In genomic region chr9:93126151-93126781, GRCh38 we compare ENCODE assay signal across 11 cellular contexts. TPM values are rescaled to one million over a fixed set of nuclear protein-coding genes. Genes with fewer than 3 reads are reported as not detected.
DNase-seq lines count a peak whose midpoint lies in the region; ATAC-seq and TF ChIP-seq lines count a peak whose summit lies in the region.
"Had no signal": no experiment of that assay in that cellular context is flagged by ENCODE, and none has a peak within 500 bp of the region (broad histone marks: within the 10 kb centered on the region; RNA-seq: fewer than 3 reads in every experiment).

No MANE protein-coding gene starts in this region.

- no peak overlapping the region for H2BK15ac ChIP-seq in IMR-90 (ENCODE audit: low read depth, low read length)

- H3K4me2 ChIP-seq in IMR-90 (ENCODE audit: low read depth, low read length) (no peak overlapping the region), neural progenitor cell (peak overlapping the region; percentile 22)

- no peak overlapping the region for H3K14ac ChIP-seq in IMR-90 (replicated peaks; ENCODE audit: low read depth, low read length)

- intact Hi-C loops in IMR-90 (cut with micrococcal nuclease) = no loop called here

- no peak overlapping the region for H3K56ac ChIP-seq in IMR-90 (ENCODE audit: extremely low read depth, insufficient read depth, low read length)

- H3F3A ChIP-seq in neural progenitor cell (ENCODE audit: low read depth) = no peaks in the 10 kb centered on the region

- TF ChIP-seq RAD21 in IMR-90 (IDR thresholded peaks at IDR 0.05; ENCODE audit: low read length) = no peak

- H3K9me1 ChIP-seq in IMR-90 (ENCODE audit: insufficient read depth, low read length) = peaks cover 13% of the 10 kb centered on the region; the same call in 1 of the 2 replicates

- no peak overlapping the region for H4K91ac ChIP-seq in IMR-90 (ENCODE audit: insufficient read depth, low read depth, low read length)

- CTCF ChIA-PET in IMR-90 (lab: Yijun Ruan, JAX) = interaction anchor here (0.9 kb wide), 1 partner anchor 18 kb away, joined by 5 read pairs; no protein-coding TSS in a partner anchor

- H2AK5ac ChIP-seq in IMR-90 (ENCODE audit: low read depth, low read length) = no peak overlapping the region

- peaks cover 26% of the 10 kb centered on the region for H4K20me1 ChIP-seq in IMR-90 (ENCODE audit: insufficient read depth, low read length)
- H4K20me1 ChIP-seq in neural progenitor cell (ENCODE audit: low read depth) = no peaks in the 10 kb centered on the region

- H3K27me3 ChIP-seq in IMR-90 (ENCODE audit: control insufficient read depth, insufficient read depth, low read length) (no peaks in the 10 kb centered on the region), neural progenitor cell (no peaks in the 10 kb centered on the region)
- H3K27me3 ChIP-seq in effector memory CD4-positive, alpha-beta T cell (replicated peaks; ENCODE audit: control insufficient read depth, insufficient read depth, low read length, poor library complexity, severe bottlenecking) = no peaks in the 10 kb centered on the region

- H4K8ac ChIP-seq in IMR-90 (ENCODE audit: low read depth in 2 of 2, low read length in 2 of 2) = no peak overlapping the region

- H3K4me1 Mint-ChIP-seq in neural progenitor cell = peaks cover 23% of the 10 kb centered on the region
- peaks cover 47% of the 10 kb centered on the region for H3K4me1 Mint-ChIP-seq in stimulated activated memory B cell treated with anti-CD40 and anti-IgM and Interleukin-4, amounts not matched to agents 10 μg/mL and 1 μg/mL and 100 μg/mL, for 72 hours

- no peak overlapping the region for H2BK20ac ChIP-seq in IMR-90 (ENCODE audit: low read depth, low read length)

- H3K79me2 ChIP-seq in neural progenitor cell (ENCODE audit: low read depth) = no peaks in the 10 kb centered on the region

- no peak overlapping the region for H3K4me3 Mint-ChIP-seq in neural progenitor cell
- no peak overlapping the region for H3K4me3 Mint-ChIP-seq in stimulated activated memory B cell treated with anti-CD40 and anti-IgM and Interleukin-4, amounts not matched to agents 10 μg/mL and 1 μg/mL and 100 μg/mL, for 72 hours

- H3K9ac ChIP-seq in IMR-90 (ENCODE audit: low read depth, low read length) (no peak overlapping the region), neural progenitor cell (no peak overlapping the region)

- no peak for TF ChIP-seq POLR2A in IMR-90 (IDR thresholded peaks at IDR 0.05; ENCODE audit: low read depth, low read length)

- H3K9me3 ChIP-seq in IMR-90 (ENCODE audit: control insufficient read depth, insufficient read depth, low read length) (no peaks in the 10 kb centered on the region), neural progenitor cell (ENCODE audit: low read depth) (no peaks in the 10 kb centered on the region)
- no peaks in the 10 kb centered on the region for H3K9me3 ChIP-seq in effector memory CD4-positive, alpha-beta T cell (ENCODE audit: control insufficient read depth, low read length)

- H3K79me1 ChIP-seq in IMR-90 (ENCODE audit: low read depth in 1 of 2, low read length in 2 of 2) = peaks cover 13 to 61% of the 10 kb centered on the region in 2 experiments

- no peak overlapping the region; the same call in 1 of the 2 replicates for H3K4ac ChIP-seq in IMR-90 (ENCODE audit: low read depth, low read length)

- H3K4me1 ChIP-seq in IMR-90 (ENCODE audit: control insufficient read depth, insufficient read depth, low read length) (peaks cover 19% of the 10 kb centered on the region), neural progenitor cell (peaks cover 10% of the 10 kb centered on the region)
- peaks cover 19% of the 10 kb centered on the region for H3K4me1 ChIP-seq in effector memory CD4-positive, alpha-beta T cell (ENCODE audit: control insufficient read depth, insufficient read depth, low read length, poor library complexity, severe bottlenecking)

- H3K9me3 Mint-ChIP-seq in neural progenitor cell = no peaks in the 10 kb centered on the region
- H3K9me3 Mint-ChIP-seq in stimulated activated memory B cell treated with anti-CD40 and anti-IgM and Interleukin-4, amounts not matched to agents 10 μg/mL and 1 μg/mL and 100 μg/mL, for 72 hours = no peaks in the 10 kb centered on the region

- no peak overlapping the region for H3K18ac ChIP-seq in IMR-90 (ENCODE audit: low read depth, low read length)

- 92% methylated on average over 11 of the region's 23 CpGs; no CpG with 5 or more reads in 1 of the 2 experiments for WGBS in IMR-90 (ENCODE audit: extremely low coverage in 2 of 2, insufficient read length in 1 of 2), 2 experiments

- peaks cover 3% of the 10 kb centered on the region for H3K36me3 Mint-ChIP-seq in neural progenitor cell
- H3K36me3 Mint-ChIP-seq in stimulated activated memory B cell treated with anti-CD40 and anti-IgM and Interleukin-4, amounts not matched to agents 10 μg/mL and 1 μg/mL and 100 μg/mL, for 72 hours = peaks cover 40% of the 10 kb centered on the region

- peak overlapping the region; percentile 74 for H3K27ac Mint-ChIP-seq in neural progenitor cell
- no peak overlapping the region for H3K27ac Mint-ChIP-seq in stimulated activated memory B cell treated with anti-CD40 and anti-IgM and Interleukin-4, amounts not matched to agents 10 μg/mL and 1 μg/mL and 100 μg/mL, for 72 hours

- dilution Hi-C loops in IMR-90 (cut with HindIII; ENCODE audit: low sequenced_read_pairs, unreplicated experiment) = no loop called here

- peak overlapping the region; percentile 56 for H2AK9ac ChIP-seq in IMR-90 (replicated peaks; ENCODE audit: low read depth, low read length, poor library complexity)

- TF ChIP-seq CTCF in IMR-90 (conservative IDR thresholded peaks at IDR 0.05; ENCODE audit: low read depth, low read length) = no peak
- TF ChIP-seq CTCF in neural progenitor cell (IDR thresholded peaks at IDR 0.05) = no peak

- H3K36me3 ChIP-seq in IMR-90 (ENCODE audit: control insufficient read depth, insufficient read depth, low read length) = peaks cover 22% of the 10 kb centered on the region
- peaks cover 21% of the 10 kb centered on the region for H3K36me3 ChIP-seq in effector memory CD4-positive, alpha-beta T cell (ENCODE audit: control insufficient read depth, insufficient read depth, low read length)
- no peaks in the 10 kb centered on the region for H3K36me3 ChIP-seq in neural progenitor cell

- peaks cover 3% of the 10 kb centered on the region for H3K27me3 Mint-ChIP-seq in neural progenitor cell (ENCODE audit: insufficient read depth, low read depth)
- no peaks in the 10 kb centered on the region for H3K27me3 Mint-ChIP-seq in stimulated activated memory B cell treated with anti-CD40 and anti-IgM and Interleukin-4, amounts not matched to agents 10 μg/mL and 1 μg/mL and 100 μg/mL, for 72 hours

- no TSS peak for BruUV-seq in IMR-90 (replicated peaks; lab: Mats Ljungman, UMichigan)

- H3K4me3 ChIP-seq in IMR-90 (ENCODE audit: insufficient read depth, low read depth, low read length) = no peak overlapping the region
- H3K4me3 ChIP-seq in effector memory CD4-positive, alpha-beta T cell (ENCODE audit: insufficient read depth, low read depth, low read length, poor library complexity, severe bottlenecking) = no peak overlapping the region
- H3K4me3 ChIP-seq in neural progenitor cell = no peak overlapping the region

- DNase-seq in 8988T = peak; percentile 15
- no peak for DNase-seq in IMR-90
- no peak for DNase-seq in effector memory CD4-positive, alpha-beta T cell
- no peak for DNase-seq in neural progenitor cell (ENCODE audit: low spot score)
- DNase-seq in HT-29 (ENCODE audit: low spot score) = no peak
- no peak for DNase-seq in NCI-H1105 (lab: John Stamatoyannopoulos, UW)
- DNase-seq: amygdala, NCI-H1694, SW 1271 had no signal

- H2AFZ ChIP-seq in IMR-90 (replicated peaks; ENCODE audit: low read length, poor library complexity) (no peak overlapping the region), neural progenitor cell (replicated peaks) (no peak overlapping the region)

- H3K27ac ChIP-seq in IMR-90 (ENCODE audit: insufficient read depth, low read length) (no peak overlapping the region), neural progenitor cell (no peak overlapping the region)
- peak overlapping the region; percentile 15 for H3K27ac ChIP-seq in effector memory CD4-positive, alpha-beta T cell (ENCODE audit: insufficient read depth, low read length, poor library complexity, severe bottlenecking)

- H2BK120ac ChIP-seq in IMR-90 (ENCODE audit: low read depth, low read length) = no peak overlapping the region

- H3K23ac ChIP-seq in IMR-90 (ENCODE audit: low read depth, low read length) = no peak overlapping the region

- in situ Hi-C loops in IMR-90 (cut with MboI; ENCODE audit: low sequenced_read_pairs) = no loop called here

- ATAC-seq in IMR-90 (ENCODE audit: low read depth) (no peak), HG03097 (IDR thresholded peaks at IDR 0.05; ENCODE audit: low FRiP score, unreplicated experiment) (no peak)
- ATAC-seq in stimulated activated memory B cell treated with anti-CD40 and anti-IgM and Interleukin-4, amounts not matched to agents 10 μg/mL and 1 μg/mL and 100 μg/mL, for 72 hours = no peak

- POLR2A ChIA-PET in IMR-90 (lab: Charles Lee; ENCODE audit: unreplicated experiment) = no interaction called here

- H4K5ac ChIP-seq in IMR-90 (ENCODE audit: low read depth, low read length) = no peak overlapping the region

- no peak overlapping the region for H2BK5ac ChIP-seq in IMR-90 (ENCODE audit: low read depth, low read length, poor library complexity, severe bottlenecking)

TF ChIP-seq in IMR-90, 13 proteins besides CTCF, POLR2A, EP300 and RAD21 (continues in another document):
- TF ChIP-seq MAZ (IDR thresholded peaks at IDR 0.05; ENCODE audit: borderline replicate concordance, low read depth, low read length) = no peak
- no peak for TF ChIP-seq RFX5 (IDR thresholded peaks at IDR 0.05; ENCODE audit: low read depth, low read length)
- TF ChIP-seq CHD1 (IDR thresholded peaks at IDR 0.05; ENCODE audit: low read depth, low read length) = no peak

RNA-seq across cellular contexts. Expression of gene NINJ1, which starts 7.8 kb away (rescaled TPM):
- total RNA-seq in IMR-90 (2012; rRNA removed) (21.9 and 24.7 TPM in 2 replicates), neural progenitor cell (ENCODE audit: low replicate concordance) (3.9 and 27.3 TPM in 2 replicates)
- 38.1 and 38.8 TPM in 2 replicates for polyA plus RNA-seq in IMR-90 (2012; rRNA removed)
- polyA plus RNA-seq in IMR-90 (2012; cell fraction: cytosol; rRNA removed) = 16.1 and 60.5 TPM in 2 replicates
- 21.8 and 35.9 TPM in 2 replicates for polyA plus RNA-seq in IMR-90 (2012; cell fraction: nucleus; rRNA removed; ENCODE audit: low replicate concordance)
- total RNA-seq in HT-29 (2014; rRNA removed; shearing (Covaris generic)) = 45.0 and 49.7 TPM in 2 replicates

RNA-seq across cellular contexts. Expression of gene CARD19, which starts 30.2 kb away (rescaled TPM):
- total RNA-seq in IMR-90 (2012; rRNA removed) = 17.4 and 23.3 TPM in 2 replicates
- 111 and 126 TPM in 2 replicates for polyA plus RNA-seq in IMR-90 (2012; rRNA removed)
- polyA plus RNA-seq in IMR-90 (2012; cell fraction: cytosol; rRNA removed) = 120 and 139 TPM in 2 replicates
- 103 and 209 TPM in 2 replicates for polyA plus RNA-seq in IMR-90 (2012; cell fraction: nucleus; rRNA removed; ENCODE audit: low replicate concordance)
- 12.3 and 33.4 TPM in 2 replicates for total RNA-seq in neural progenitor cell (ENCODE audit: low replicate concordance)
- total RNA-seq in HT-29 (2014; rRNA removed; shearing (Covaris generic)) = 142 and 170 TPM in 2 replicates

RNA-seq across cellular contexts. Expression of gene WNK2, which starts 57.7 kb away (rescaled TPM):
- total RNA-seq in IMR-90 (2012; rRNA removed) = not detected in 2 replicates
- polyA plus RNA-seq in IMR-90 (2012; rRNA removed) = not detected in 2 replicates
- 0.01 TPM in 1 of 2 replicates, not detected in the other for polyA plus RNA-seq in IMR-90 (2012; cell fraction: cytosol; rRNA removed)
- polyA plus RNA-seq in IMR-90 (2012; cell fraction: nucleus; rRNA removed; ENCODE audit: low replicate concordance) = not detected in 2 replicates
- 6.2 and 16.7 TPM in 2 replicates for total RNA-seq in neural progenitor cell (ENCODE audit: low replicate concordance)
- 27.5 and 28.6 TPM in 2 replicates for total RNA-seq in HT-29 (2014; rRNA removed; shearing (Covaris generic))
